In the genomic region with DNA sequence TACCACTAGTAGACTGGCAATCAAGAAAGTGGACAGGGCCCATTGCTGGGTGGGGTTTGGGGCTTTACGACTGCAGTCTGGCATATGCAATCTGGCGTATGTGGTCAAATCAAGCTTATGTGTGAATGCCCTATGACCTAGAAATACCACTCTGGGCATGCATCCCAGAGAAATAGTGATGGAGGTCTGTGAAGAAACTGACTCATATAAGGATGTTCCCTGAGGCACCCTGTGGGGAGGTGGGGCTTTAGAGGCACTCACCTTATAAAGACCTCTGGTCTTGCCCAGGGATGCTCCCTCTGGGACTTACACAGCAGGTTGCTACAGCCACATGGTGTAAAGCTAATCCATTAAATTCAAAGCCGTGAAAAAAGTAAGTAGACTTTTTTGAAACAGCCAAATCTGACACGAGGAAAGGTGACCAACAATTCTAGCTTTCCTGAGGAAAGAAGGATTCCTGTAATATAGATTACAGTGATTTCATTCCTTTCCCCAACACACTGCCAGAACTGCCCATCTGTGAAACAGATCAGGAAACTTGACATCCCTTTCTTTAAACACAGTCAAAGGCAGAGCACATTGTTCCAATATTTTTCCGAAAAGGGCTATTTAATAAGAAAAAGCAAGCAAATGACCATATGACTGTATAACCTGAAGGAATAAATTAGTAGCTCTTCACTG, we compare ENCODE assay signal across 11 cellular contexts. TPM values are rescaled to one million over a fixed set of nuclear protein-coding genes. Genes with fewer than 3 reads are reported as not detected.
DNase-seq lines count a peak whose midpoint lies in the region; ATAC-seq and TF ChIP-seq lines count a peak whose summit lies in the region.
"Had no signal": no experiment of that assay in that cellular context is flagged by ENCODE, and none has a peak within 500 bp of the region (broad histone marks: within the 10 kb centered on the region; RNA-seq: fewer than 3 reads in every experiment).

No MANE protein-coding gene starts in this region.

- H3F3A ChIP-seq in PC-9 (ENCODE audit: insufficient read depth, low read depth) = peaks cover 66% of the 10 kb centered on the region

- no peaks in the 10 kb centered on the region for H4K20me1 ChIP-seq in PC-9 (ENCODE audit: insufficient read depth)

- H3K27ac ChIP-seq in PC-9 (peak overlapping the region; percentile 72), sigmoid colon (no peak overlapping the region)
- H3K27ac ChIP-seq: neutrophil had no signal

- no peak for TF ChIP-seq CTCF in PC-9 (conservative IDR thresholded peaks at IDR 0.05)
- no peak for TF ChIP-seq CTCF in epithelial cell of esophagus (IDR thresholded peaks at IDR 0.05; ENCODE audit: insufficient read depth, low read depth, low read length, missing control alignments)
- no peak for TF ChIP-seq CTCF in osteocyte (IDR thresholded peaks at IDR 0.05)
- no peak for TF ChIP-seq CTCF in sigmoid colon (IDR thresholded peaks at IDR 0.05)

- no peak for ATAC-seq in HG03565 (IDR thresholded peaks at IDR 0.05; ENCODE audit: unreplicated experiment)
- ATAC-seq: GM23338 had no signal

- H3K36me3 ChIP-seq in PC-9 (ENCODE audit: low read depth) (peaks cover 17% of the 10 kb centered on the region), sigmoid colon (no peaks in the 10 kb centered on the region)
- H3K36me3 ChIP-seq: neutrophil had no signal

- H3K4me2 ChIP-seq in PC-9 = peak overlapping the region; percentile 44
- H3K4me2 ChIP-seq: GM23338 had no signal

- BruUV-seq in PC-9 (replicated peaks; lab: Mats Ljungman, UMichigan) = no TSS peak

- peaks cover 52% of the 10 kb centered on the region for H3K4me1 Mint-ChIP-seq in osteocyte (ENCODE audit: unreplicated experiment)

- DNase-seq in EL (peak; percentile 97), PC-9 (peak; percentile 87 to 99), epithelial cell of esophagus (ENCODE audit: low read depth) (peak; percentile 68), osteocyte (ENCODE audit: extremely low spot score, unreplicated experiment) (no peak), retina (no peak), sigmoid colon (no peak)
- no peak for DNase-seq in activated CD8-positive, alpha-beta memory T cell treated with anti-CD3 and anti-CD28 coated beads, Interleukin-2, amount 50 U/mL, for 4 hours
- DNase-seq: NCI-H1092 treated with DMSO at 0.1 percent for 48 hours had no signal

- no peak overlapping the region for H3K4me3 Mint-ChIP-seq in osteocyte (ENCODE audit: unreplicated experiment)
- H3K4me3 Mint-ChIP-seq: GM23338 had no signal

- peaks cover 5% of the 10 kb centered on the region for H3K36me3 Mint-ChIP-seq in osteocyte (ENCODE audit: unreplicated experiment)

- H2AFZ ChIP-seq in PC-9 = no peak overlapping the region
- H2AFZ ChIP-seq: GM23338 had no signal

- H3K4me1 ChIP-seq in PC-9 (replicated peaks; ENCODE audit: insufficient read depth) = peaks cover 75% of the 10 kb centered on the region
- H3K4me1 ChIP-seq in sigmoid colon = peaks cover 0 to 34% (median 20%) of the 10 kb centered on the region in 4 donors

- H3K9me3 Mint-ChIP-seq in osteocyte (ENCODE audit: unreplicated experiment) = no peaks in the 10 kb centered on the region
- H3K9me3 Mint-ChIP-seq: GM23338 had no signal

- H3K27me3 Mint-ChIP-seq in osteocyte (ENCODE audit: unreplicated experiment) = no peaks in the 10 kb centered on the region

- intact Hi-C loops in PC-9 (cut with micrococcal nuclease; ENCODE audit: unreplicated experiment) = no loop called here
- intact Hi-C loops in sigmoid colon (cut with DNase I) = no loop called here

- peaks cover 3% of the 10 kb centered on the region; the same call in 1 of the 2 replicates for H3K9me3 ChIP-seq in PC-9 (ENCODE audit: insufficient read depth, low read depth)
- H3K9me3 ChIP-seq in sigmoid colon = no peaks in the 10 kb centered on the region
- H3K9me3 ChIP-seq: neutrophil had no signal

- TF ChIP-seq POLR2A in sigmoid colon (IDR thresholded peaks at IDR 0.05) = no peak

- POLR2A ChIA-PET in PC-9 (lab: Charles Lee; ENCODE audit: unreplicated experiment) = interaction anchor here (0.5 to 0.8 kb wide), 7 partner anchors 9 to 1123 kb away, joined by 3 to 19 read pairs (median 5); a partner anchor contains a TSS

- H3K4me3 ChIP-seq in PC-9 (no peak overlapping the region; the same call in 1 of the 2 replicates), epithelial cell of esophagus (ENCODE audit: low read length) (no peak overlapping the region), sigmoid colon (no peak overlapping the region)
- H3K4me3 ChIP-seq: GM23338 had no signal

- peaks cover 69% of the 10 kb centered on the region for H3K79me2 ChIP-seq in PC-9 (ENCODE audit: low read depth)

- H3K27ac Mint-ChIP-seq in osteocyte (ENCODE audit: unreplicated experiment) = peak overlapping the region; percentile 88
- H3K27ac Mint-ChIP-seq: GM23338 had no signal

- H3K27me3 ChIP-seq in PC-9 (ENCODE audit: insufficient read depth, low read depth) (no peaks in the 10 kb centered on the region), sigmoid colon (no peaks in the 10 kb centered on the region)
- H3K27me3 ChIP-seq: neutrophil had no signal

- 62 to 78% methylated on average over 5 of the region's 5 CpGs for WGBS in sigmoid colon, 2 donors

- H3K9me2 ChIP-seq in PC-9 (ENCODE audit: insufficient read depth) = no peaks in the 10 kb centered on the region

- CTCF ChIA-PET in PC-9 (lab: Charles Lee) = interaction anchor here (1.2 kb wide), 1 partner anchor 71 kb away, joined by 11 read pairs; no protein-coding TSS in a partner anchor

- TF ChIP-seq EP300 in sigmoid colon (IDR thresholded peaks at IDR 0.05) = no peak

RNA-seq across cellular contexts. Expression of a gene that starts 13.6 kb away (rescaled TPM):
- total RNA-seq in PC-9 (2021) (9.3 and 20.5 TPM in 2 replicates), osteocyte (2.4 and 2.8 TPM in 2 replicates), sigmoid colon (100 to 1,000 TPM in 1 of 4 donors, 10 to 100 TPM in 2, 1 to 10 TPM in 1; 6.4 to 208 (median 26.8) TPM)
- polyA plus RNA-seq in sigmoid colon = 10 to 100 TPM; 10.2 to 39.3 (median 14.6) TPM

RNA-seq across cellular contexts. Expression of a gene that starts 46.2 kb away (rescaled TPM):
- total RNA-seq in PC-9 (2021) (not detected in 2 replicates), osteocyte (4.0 and 7.3 TPM in 2 replicates), sigmoid colon (10 to 100 TPM in 1 of 4 donors, 1 to 10 TPM in 3; 8.6 to 13.2 (median 9.0) TPM)
- polyA plus RNA-seq in sigmoid colon = 10 to 100 TPM; 32.7 to 97.3 (median 74.5) TPM

Comparison
In these comparisons a context has a peak if more than half of its experiments do, and no peak if none do; other contexts are left out.
1. DNase-seq: peak in EL (single experiment), PC-9 (2 of 2) and epithelial cell of esophagus (single experiment); none in osteocyte (single experiment), retina (single experiment), activated CD8-positive, alpha-beta memory T cell treated with anti-CD3 and anti-CD28 coated beads, Interleukin-2, amount 50 U/mL, for 4 hours (single experiment) and sigmoid colon (single experiment).